13 cellular contexts compared by ENCODE assay signal in genomic region chr13:111541752-111542529, GRCh38.
A peak's percentile ranks its signal among the peaks of the same experiment; 100 is the strongest.
DNase-seq lines count a peak whose midpoint lies in the region; ATAC-seq and TF ChIP-seq lines count a peak whose summit lies in the region.
"Had no signal": no experiment of that assay in that cellular context is flagged by ENCODE, and none has a peak within 500 bp of the region (broad histone marks: within the 10 kb centered on the region; RNA-seq: fewer than 3 reads in every experiment).

No MANE protein-coding gene starts in this region.

- H3K27ac Mint-ChIP-seq in GM23338 (no peak overlapping the region), neural crest cell (ENCODE audit: unreplicated experiment) (peak overlapping the region; percentile 35)
- no peak overlapping the region for H3K27ac Mint-ChIP-seq in activated T-cell treated with anti-CD3 and anti-CD28 coated beads, Interleukin-2, amount 50 U/mL, for 24 hours
- H3K27ac Mint-ChIP-seq: CD8-positive, alpha-beta memory T cell had no signal

- H3K27me3 Mint-ChIP-seq in GM23338 (ENCODE audit: insufficient read depth, low read depth, poor library complexity) (peaks cover 20% of the 10 kb centered on the region), neural crest cell (ENCODE audit: low read depth) (peaks cover 11% of the 10 kb centered on the region)
- H3K27me3 Mint-ChIP-seq in activated T-cell treated with anti-CD3 and anti-CD28 coated beads, Interleukin-2, amount 50 U/mL, for 24 hours, result peaks cover 35% of the 10 kb centered on the region

- H3F3A ChIP-seq in GM23338 (replicated peaks; ENCODE audit: low read depth), result no peaks in the 10 kb centered on the region

- no peak for DNase-seq in GM23338 (ENCODE audit: low spot score)
- DNase-seq in coronary artery (ENCODE audit: low spot score), result peak; percentile 53
- DNase-seq in neural crest cell (ENCODE audit: low read depth, low spot score), result no peak
- no peak for DNase-seq in iPS-NIHi7 (ENCODE audit: extremely low spot score)
- no peak for DNase-seq in activated T-cell treated with anti-CD3 and anti-CD28 coated beads, Interleukin-2, amount 50 U/mL, for 24 hours
- no peak for DNase-seq in cerebellum (ENCODE audit: low spot score)
- DNase-seq: BE2C; Caco-2; CD8-positive, alpha-beta memory T cell; DMS53; GF-D8; IMR-90 had no signal

- H3K36me3 Mint-ChIP-seq in GM23338 (ENCODE audit: low read depth), result no peaks in the 10 kb centered on the region
- peaks cover 4% of the 10 kb centered on the region for H3K36me3 Mint-ChIP-seq in neural crest cell (ENCODE audit: low read depth)
- H3K36me3 Mint-ChIP-seq in activated T-cell treated with anti-CD3 and anti-CD28 coated beads, Interleukin-2, amount 50 U/mL, for 24 hours (ENCODE audit: low read depth), result no peaks in the 10 kb centered on the region

- H3K36me3 ChIP-seq in GM23338 (ENCODE audit: insufficient read depth), result no peaks in the 10 kb centered on the region
- H3K36me3 ChIP-seq: BE2C had no signal

- H3K4me2 ChIP-seq in GM23338, result no peak overlapping the region
- H3K4me2 ChIP-seq: A549 had no signal

- no peaks in the 10 kb centered on the region for H4K20me1 ChIP-seq in GM23338 (replicated peaks; ENCODE audit: insufficient read depth)

- no peaks in the 10 kb centered on the region for H3K27me3 ChIP-seq in GM23338 (ENCODE audit: insufficient read depth)

- H2AFZ ChIP-seq in GM23338, result peak overlapping the region; percentile 10; the same call in 1 of the 2 replicates

- no peaks in the 10 kb centered on the region for H3K79me2 ChIP-seq in GM23338 (replicated peaks; ENCODE audit: insufficient read depth)

- H3K4me1 Mint-ChIP-seq in GM23338 (peaks cover 27% of the 10 kb centered on the region), neural crest cell (no peaks in the 10 kb centered on the region)
- H3K4me1 Mint-ChIP-seq in activated T-cell treated with anti-CD3 and anti-CD28 coated beads, Interleukin-2, amount 50 U/mL, for 24 hours (ENCODE audit: low read depth), result no peaks in the 10 kb centered on the region
- H3K4me1 Mint-ChIP-seq: CD8-positive, alpha-beta memory T cell had no signal

- TF ChIP-seq CTCF in GM23338 (conservative IDR thresholded peaks at IDR 0.05; ENCODE audit: low read depth in 2 of 2) (no peak), coronary artery (IDR thresholded peaks at IDR 0.05) (no peak), neural crest cell (conservative IDR thresholded peaks at IDR 0.05) (no peak)

- H3K4me3 ChIP-seq in GM23338 (no peak overlapping the region), coronary artery (no peak overlapping the region)
- H3K4me3 ChIP-seq: A549 had no signal

- no peak overlapping the region for H3K4me3 Mint-ChIP-seq in GM23338
- H3K4me3 Mint-ChIP-seq in neural crest cell, result no peak overlapping the region
- no peak overlapping the region for H3K4me3 Mint-ChIP-seq in activated T-cell treated with anti-CD3 and anti-CD28 coated beads, Interleukin-2, amount 50 U/mL, for 24 hours
- H3K4me3 Mint-ChIP-seq: CD8-positive, alpha-beta memory T cell had no signal

- ATAC-seq in GM23338, result no peak
- ATAC-seq: A549 had no signal

- H3K4me1 ChIP-seq in GM23338 (ENCODE audit: insufficient read depth), result peaks cover 9% of the 10 kb centered on the region
- H3K4me1 ChIP-seq: A549, BE2C, Caco-2 had no signal

- no peaks in the 10 kb centered on the region; the same call in 1 of the 3 replicates for H3K9me3 Mint-ChIP-seq in GM23338
- H3K9me3 Mint-ChIP-seq in neural crest cell, result peaks cover 11% of the 10 kb centered on the region
- peaks cover 6% of the 10 kb centered on the region for H3K9me3 Mint-ChIP-seq in activated T-cell treated with anti-CD3 and anti-CD28 coated beads, Interleukin-2, amount 50 U/mL, for 24 hours

- H3K27ac ChIP-seq in GM23338 (ENCODE audit: low read depth), result no peak overlapping the region
- H3K27ac ChIP-seq in coronary artery, result no peak overlapping the region
- H3K27ac ChIP-seq: A549 had no signal

- H3K9me2 ChIP-seq in GM23338 (ENCODE audit: insufficient read depth), result no peaks in the 10 kb centered on the region

TF ChIP-seq in GM23338, 12 proteins besides CTCF, POLR2A, EP300 and RAD21 (continues in another document):
- TF ChIP-seq ZNF331 (CRISPR knock-in tag; IDR thresholded peaks at IDR 0.05; ENCODE audit: low read depth), result no peak
- TF ChIP-seq POLR2AphosphoS5 (IDR thresholded peaks at IDR 0.05; ENCODE audit: low read depth), result no peak
- TF ChIP-seq STAT1 (IDR thresholded peaks at IDR 0.05; ENCODE audit: unreplicated experiment), result no peak
- TF ChIP-seq NANOG (IDR thresholded peaks at IDR 0.05; ENCODE audit: borderline replicate concordance), result no peak
- no peak for TF ChIP-seq REST (IDR thresholded peaks at IDR 0.05; ENCODE audit: unreplicated experiment)
